Comparison of ENCODE assay signal across 8 cellular contexts in genomic region chr20:21615617-21616080, GRCh38.
A peak's percentile ranks its signal among the peaks of the same experiment; 100 is the strongest.
DNase-seq lines count a peak whose midpoint lies in the region; ATAC-seq and TF ChIP-seq lines count a peak whose summit lies in the region.

No MANE protein-coding gene starts in this region.

- no peak overlapping the region for H2AFZ ChIP-seq in neural cell (ENCODE audit: low read depth, low read length)

- H3K4me1 Mint-ChIP-seq in activated CD4-positive, alpha-beta memory T cell treated with anti-CD3 and anti-CD28 coated beads, Interleukin-2, amount 10 ng/mL, durations not matched to agents 7 days and 5 days: peaks cover 4% of the 10 kb centered on the region

- no peak overlapping the region for H3K27ac Mint-ChIP-seq in activated CD4-positive, alpha-beta memory T cell treated with anti-CD3 and anti-CD28 coated beads, Interleukin-2, amount 10 ng/mL, durations not matched to agents 7 days and 5 days

- H3K36me3 ChIP-seq in neural cell (ENCODE audit: insufficient read depth, low read length) (no peaks in the 10 kb centered on the region), upper lobe of left lung (no peaks in the 10 kb centered on the region)

- TF ChIP-seq CTCF in neural cell (IDR thresholded peaks at IDR 0.05; ENCODE audit: poor library complexity, severe bottlenecking) (peak; percentile 88), upper lobe of left lung (IDR thresholded peaks at IDR 0.05) (peak; percentile 26 to 64 (median 48))

- no peaks in the 10 kb centered on the region for H3K36me3 Mint-ChIP-seq in activated CD4-positive, alpha-beta memory T cell treated with anti-CD3 and anti-CD28 coated beads, Interleukin-2, amount 10 ng/mL, durations not matched to agents 7 days and 5 days (ENCODE audit: low read depth)

- DNase-seq in NCI-H2081 (lab: John Stamatoyannopoulos, UW) (peak; percentile 82 to 86), NCI-H2081 treated with DMSO at 0.1 percent for 48 hours (lab: John Stamatoyannopoulos, UW) (no peak), NCI-H510A (lab: John Stamatoyannopoulos, UW) (peak; percentile 21), erythroblast (lab: John Stamatoyannopoulos, UW) (peak; percentile 24 to 41), upper lobe of left lung (peak in 1 of 2 donors; percentile 55)
- peak; percentile 50 for DNase-seq in activated CD4-positive, alpha-beta memory T cell treated with anti-CD3 and anti-CD28 coated beads, Interleukin-2, amount 10 ng/mL, durations not matched to agents 7 days and 5 days

- TF ChIP-seq EP300 in neural cell (conservative IDR thresholded peaks at IDR 0.05; ENCODE audit: poor library complexity, severe bottlenecking) (no peak), upper lobe of left lung (IDR thresholded peaks at IDR 0.05) (no peak)

- H3F3A ChIP-seq in neural cell (ENCODE audit: insufficient read depth, low read length, poor library complexity, severe bottlenecking): no peaks in the 10 kb centered on the region

- POLR2A ChIA-PET in activated CD4-positive, alpha-beta memory T cell treated with anti-CD3 and anti-CD28 coated beads, Interleukin-2, amount 10 ng/mL, durations not matched to agents 7 days and 5 days (lab: Charles Lee): interaction anchor here (1.0 kb wide), 1 partner anchor 9 kb away, joined by 3 read pairs; no protein-coding TSS in a partner anchor

- peaks cover 7% of the 10 kb centered on the region for H3K27me3 Mint-ChIP-seq in activated CD4-positive, alpha-beta memory T cell treated with anti-CD3 and anti-CD28 coated beads, Interleukin-2, amount 10 ng/mL, durations not matched to agents 7 days and 5 days

- no peaks in the 10 kb centered on the region for H3K9me3 Mint-ChIP-seq in activated CD4-positive, alpha-beta memory T cell treated with anti-CD3 and anti-CD28 coated beads, Interleukin-2, amount 10 ng/mL, durations not matched to agents 7 days and 5 days

- H3K4me3 Mint-ChIP-seq in activated CD4-positive, alpha-beta memory T cell treated with anti-CD3 and anti-CD28 coated beads, Interleukin-2, amount 10 ng/mL, durations not matched to agents 7 days and 5 days: no peak overlapping the region

- peak; percentile 86 for TF ChIP-seq RAD21 in neural cell (conservative IDR thresholded peaks at IDR 0.05)

- H3K27me3 ChIP-seq in neural cell (ENCODE audit: insufficient read depth, low read depth, low read length) (no peaks in the 10 kb centered on the region), upper lobe of left lung (no peaks in the 10 kb centered on the region)

- no peaks in the 10 kb centered on the region for H4K20me1 ChIP-seq in neural cell (ENCODE audit: insufficient read depth)

- no peak overlapping the region for H3K4me3 ChIP-seq in neural cell (ENCODE audit: low read length)
- no peak overlapping the region for H3K4me3 ChIP-seq in upper lobe of left lung

- no peak overlapping the region for H3K27ac ChIP-seq in neural cell (ENCODE audit: low read length)
- no peak overlapping the region for H3K27ac ChIP-seq in upper lobe of left lung

- H3K79me2 ChIP-seq in neural cell (replicated peaks; ENCODE audit: insufficient read depth, low read length): no peaks in the 10 kb centered on the region

- H3K4me2 ChIP-seq in neural cell (ENCODE audit: low read length): no peak overlapping the region

- CTCF ChIA-PET in activated CD4-positive, alpha-beta memory T cell treated with anti-CD3 and anti-CD28 coated beads, Interleukin-2, amount 10 ng/mL, durations not matched to agents 7 days and 5 days (lab: Charles Lee): interaction anchor here (0.9 to 3.1 kb wide), 10 partner anchors 15 to 437 kb away, joined by 3 to 14 read pairs (median 6); no protein-coding TSS in a partner anchor

- TF ChIP-seq POLR2A in erythroblast (IDR thresholded peaks at IDR 0.05; ENCODE audit: low read length): no peak
- no peak for TF ChIP-seq POLR2A in upper lobe of left lung (IDR thresholded peaks at IDR 0.05)

- H3K9me3 ChIP-seq in neural cell (ENCODE audit: low read length): no peaks in the 10 kb centered on the region
- no peaks in the 10 kb centered on the region for H3K9me3 ChIP-seq in upper lobe of left lung

- WGBS in upper lobe of left lung, 2 donors: 35 to 42% methylated on average over 10 of the region's 10 CpGs

- no peaks in the 10 kb centered on the region for H3K9me2 ChIP-seq in neural cell (ENCODE audit: insufficient read depth, low read length)

- no peaks in the 10 kb centered on the region for H3K4me1 ChIP-seq in upper lobe of left lung

- no peak overlapping the region for H3K9ac ChIP-seq in neural cell (ENCODE audit: low read length)

- peak; percentile 72 for ATAC-seq in HG02798 (IDR thresholded peaks at IDR 0.05; ENCODE audit: poor library complexity, unreplicated experiment)
- ATAC-seq in upper lobe of left lung (ENCODE audit: low FRiP score in 2 of 2): peak; percentile 59 to 69

TF ChIP-seq in neural cell, 6 proteins besides CTCF, POLR2A, EP300 and RAD21:
- TF ChIP-seq TAF1 (IDR thresholded peaks at IDR 0.05; ENCODE audit: low read depth) (no peak), SMC3 (conservative IDR thresholded peaks at IDR 0.05; ENCODE audit: poor library complexity) (peak; percentile 87)
